Comparison of ENCODE assay signal across 19 cellular contexts in genomic region chr15:60928210-60928609, GRCh38.
"Had no signal": no experiment of that assay in that cellular context is flagged by ENCODE, and none has a peak within 500 bp of the region (broad histone marks: within the 10 kb centered on the region; RNA-seq: fewer than 3 reads in every experiment).

No MANE protein-coding gene starts in this region.

- H3K4me3 ChIP-seq: lung, tibial artery had no signal

- H3K9me3 ChIP-seq: tibial artery had no signal

- H3K4me3 Mint-ChIP-seq: activated CD4-positive, alpha-beta T cell treated with anti-CD3 and anti-CD28 coated beads, Interleukin-2, amount 10 ng/mL, durations not matched to agents 24 days and 14 days; activated naive CD4-positive, alpha-beta T cell treated with anti-CD3 and anti-CD28 coated beads, Interleukin-2, amount 10 ng/mL, durations not matched to agents 7 days and 5 days; activated naive CD8-positive, alpha-beta T cell treated with anti-CD3 and anti-CD28 coated beads, Interleukin-2, amount 50 U/mL, for 24 hours; activated T-cell treated with anti-CD3 and anti-CD28 coated beads, Interleukin-2, amount 50 U/mL, for 4 hours; mesothelial cell of epicardium; nephron had no signal

- H3K36me3 Mint-ChIP-seq: activated naive CD4-positive, alpha-beta T cell treated with anti-CD3 and anti-CD28 coated beads, Interleukin-2, amount 10 ng/mL, durations not matched to agents 7 days and 5 days; mesothelial cell of epicardium had no signal

- H3K36me3 ChIP-seq: brain microvascular endothelial cell, tibial artery had no signal

- ATAC-seq: activated naive CD8-positive, alpha-beta T cell treated with anti-CD3 and anti-CD28 coated beads, Interleukin-2, amount 50 U/mL, for 24 hours; activated T-cell treated with anti-CD3 and anti-CD28 coated beads, Interleukin-2, amount 50 U/mL, for 4 hours; esophagus mucosa had no signal

- H3K27me3 ChIP-seq: brain microvascular endothelial cell, tibial artery had no signal

- H3K27ac ChIP-seq: brain microvascular endothelial cell, tibial artery had no signal

- H3K9me3 Mint-ChIP-seq: activated CD4-positive, alpha-beta T cell treated with anti-CD3 and anti-CD28 coated beads, Interleukin-2, amount 10 ng/mL, durations not matched to agents 24 days and 14 days; activated naive CD4-positive, alpha-beta T cell treated with anti-CD3 and anti-CD28 coated beads, Interleukin-2, amount 10 ng/mL, durations not matched to agents 7 days and 5 days; activated naive CD8-positive, alpha-beta T cell treated with anti-CD3 and anti-CD28 coated beads, Interleukin-2, amount 50 U/mL, for 24 hours; activated T-cell treated with anti-CD3 and anti-CD28 coated beads, Interleukin-2, amount 50 U/mL, for 4 hours; mesothelial cell of epicardium; nephron had no signal

- FAIRE-seq: colon had no signal

- H3K27ac Mint-ChIP-seq: activated CD4-positive, alpha-beta T cell treated with anti-CD3 and anti-CD28 coated beads, Interleukin-2, amount 10 ng/mL, durations not matched to agents 24 days and 14 days; activated naive CD4-positive, alpha-beta T cell treated with anti-CD3 and anti-CD28 coated beads, Interleukin-2, amount 10 ng/mL, durations not matched to agents 7 days and 5 days; activated naive CD8-positive, alpha-beta T cell treated with anti-CD3 and anti-CD28 coated beads, Interleukin-2, amount 50 U/mL, for 24 hours; mesothelial cell of epicardium; nephron had no signal

- DNase-seq: activated CD4-positive, alpha-beta T cell treated with anti-CD3 and anti-CD28 coated beads, Interleukin-2, amount 10 ng/mL, durations not matched to agents 24 days and 14 days; activated CD8-positive, alpha-beta memory T cell treated with anti-CD3 and anti-CD28 coated beads, Interleukin-2, amount 50 U/mL, for 4 hours; activated naive CD4-positive, alpha-beta T cell treated with anti-CD3 and anti-CD28 coated beads, Interleukin-2, amount 10 ng/mL, durations not matched to agents 7 days and 5 days; activated naive CD8-positive, alpha-beta T cell treated with anti-CD3 and anti-CD28 coated beads, Interleukin-2, amount 50 U/mL, for 24 hours; activated T-cell treated with anti-CD3 and anti-CD28 coated beads, Interleukin-2, amount 50 U/mL, for 4 hours; aorta; brain microvascular endothelial cell; central memory CD4-positive, alpha-beta T cell; occipital lobe; retina; stimulated activated naive CD4-positive, alpha-beta T cell treated with Interleukin-2 at 50 U/mL for 16 hours; T-helper 1 cell; T-helper 9 cell; tibial artery had no signal
